Comparison of ENCODE assay signal across 1 cellular context in genomic region chr17:70288540-70289290, GRCh38.
TF ChIP-seq lines count a peak whose summit lies in the region.

No MANE protein-coding gene starts in this region.

TF ChIP-seq in K562, 482 proteins besides CTCF, POLR2A, EP300 and RAD21 (continued from another document):
- no peak for TF ChIP-seq PREB (CRISPR knock-in tag; IDR thresholded peaks at IDR 0.05)
